8 cellular contexts compared by ENCODE assay signal in genomic region chr2:18117592-18117991, GRCh38.
DNase-seq lines count a peak whose midpoint lies in the region; TF ChIP-seq lines count a peak whose summit lies in the region.

No MANE protein-coding gene starts in this region.

- peak; percentile 11 for DNase-seq in stimulated activated CD4-positive, alpha-beta T cell treated with anti-CD3 and anti-CD28 coated beads, Interleukin-15, amount 100 ng/mL, for 24 hours
- no peak for DNase-seq in stimulated activated CD4-positive, alpha-beta T cell treated with anti-CD3 and anti-CD28 coated beads, Interleukin-1b, Interleukin-23, amount 100 ng/mL, for 48 hours
- DNase-seq in HFF-Myc (ENCODE audit: extremely low read depth, low read depth) (peak; percentile 30), M059J (ENCODE audit: low read depth) (peak; percentile 72), amniotic epithelial cell (ENCODE audit: low read depth) (peak; percentile 71), lung microvascular endothelial cell (ENCODE audit: low read depth in 2 of 2) (peak; percentile 35 to 49), KG1 (lab: John Stamatoyannopoulos, UW) (no peak), mesenchymal stem cell (no peak)

- H3K23ac ChIP-seq in mesenchymal stem cell (ENCODE audit: low read length in 2 of 2), result no peak overlapping the region

- H2BK120ac ChIP-seq in mesenchymal stem cell (ENCODE audit: low read depth, low read length), result no peak overlapping the region

- no peaks in the 10 kb centered on the region for H3K4me1 ChIP-seq in mesenchymal stem cell (ENCODE audit: control insufficient read depth, insufficient read depth, low read depth, low read length)

- H2BK15ac ChIP-seq in mesenchymal stem cell (ENCODE audit: low read depth, poor library complexity, severe bottlenecking), result no peak overlapping the region

- H3K4ac ChIP-seq in mesenchymal stem cell (ENCODE audit: low read depth in 1 of 2, low read length in 2 of 2), result no peak overlapping the region

- peaks cover 0 to 30% of the 10 kb centered on the region in 2 experiments for H3K27me3 ChIP-seq in mesenchymal stem cell (ENCODE audit: control insufficient read depth in 1 of 2, insufficient read depth in 1 of 2, low read length in 2 of 2)

- 0% methylated on average over 1 of the region's 2 CpGs for WGBS in mesenchymal stem cell

- H2BK5ac ChIP-seq in mesenchymal stem cell (ENCODE audit: low read depth, low read length, poor library complexity, severe bottlenecking), result no peak overlapping the region

- no peaks in the 10 kb centered on the region for H3K79me1 ChIP-seq in mesenchymal stem cell (replicated peaks; ENCODE audit: low read length, poor library complexity, severe bottlenecking)

- H4K91ac ChIP-seq in mesenchymal stem cell (ENCODE audit: low read length), result no peak overlapping the region

- no peak overlapping the region for H3K4me3 ChIP-seq in HFF-Myc (replicated peaks; ENCODE audit: low read depth, low read length)
- no peak overlapping the region for H3K4me3 ChIP-seq in mesenchymal stem cell (ENCODE audit: insufficient read depth in 1 of 2, low read depth in 1 of 2, low read length in 2 of 2)

- H3K14ac ChIP-seq in mesenchymal stem cell (ENCODE audit: low read length in 2 of 2), result no peak overlapping the region

- H2AFZ ChIP-seq in mesenchymal stem cell (ENCODE audit: low read depth, low read length), result no peak overlapping the region

- peak; percentile 84 for TF ChIP-seq CTCF in HFF-Myc (IDR thresholded peaks at IDR 0.05; ENCODE audit: low read depth, low read length, missing control alignments)

- H3K18ac ChIP-seq in mesenchymal stem cell (ENCODE audit: low read depth in 1 of 2, low read length in 2 of 2), result no peak overlapping the region

- no peak overlapping the region for H3K9ac ChIP-seq in mesenchymal stem cell (ENCODE audit: low read length)

- H2BK12ac ChIP-seq in mesenchymal stem cell (ENCODE audit: low read length in 2 of 2), result no peak overlapping the region

- H2AK5ac ChIP-seq in mesenchymal stem cell (ENCODE audit: low read length, severe bottlenecking), result no peak overlapping the region

- no peak overlapping the region for H3K27ac ChIP-seq in mesenchymal stem cell (ENCODE audit: low read length, poor library complexity, severe bottlenecking)

- H3K36me3 ChIP-seq in mesenchymal stem cell (ENCODE audit: control insufficient read depth in 1 of 2, insufficient read depth in 2 of 2, low read depth in 1 of 2, low read length in 2 of 2), result no peaks in the 10 kb centered on the region

- no peak overlapping the region for H3K4me2 ChIP-seq in mesenchymal stem cell (ENCODE audit: low read length, poor library complexity, severe bottlenecking)

- no peak overlapping the region for H4K8ac ChIP-seq in mesenchymal stem cell (ENCODE audit: low read length)

- no peaks in the 10 kb centered on the region for H3K9me3 ChIP-seq in mesenchymal stem cell (ENCODE audit: control insufficient read depth, low read length)

Comparison
In these comparisons a context has a peak if more than half of its experiments do, and no peak if none do; other contexts are left out.
1. DNase-seq: peak in stimulated activated CD4-positive, alpha-beta T cell treated with anti-CD3 and anti-CD28 coated beads, Interleukin-15, amount 100 ng/mL, for 24 hours (single experiment), HFF-Myc (single experiment), M059J (single experiment), amniotic epithelial cell (single experiment) and lung microvascular endothelial cell (2 of 2); none in stimulated activated CD4-positive, alpha-beta T cell treated with anti-CD3 and anti-CD28 coated beads, Interleukin-1b, Interleukin-23, amount 100 ng/mL, for 48 hours (single experiment), KG1 (single experiment) and mesenchymal stem cell (single experiment).